In genomic region chr12:101876861-101877815, GRCh38 we compare ENCODE assay signal across 8 cellular contexts. TPM values are rescaled to one million over a fixed set of nuclear protein-coding genes. Genes with fewer than 3 reads are reported as not detected.
DNase-seq lines count a peak whose midpoint lies in the region; ATAC-seq and TF ChIP-seq lines count a peak whose summit lies in the region.

TSS of gene DRAM1 (plus strand) at chr12:101877580. CDS start at chr12:101877790, 210 bp downstream.

- no peaks in the 10 kb centered on the region for H3K9me3 ChIP-seq in DND-41 (ENCODE audit: insufficient read depth, low read length, severe bottlenecking)
- H3K9me3 ChIP-seq in HUES64 (ENCODE audit: insufficient read depth, low read depth, low read length), result no peaks in the 10 kb centered on the region
- H3K9me3 ChIP-seq in SK-N-SH, result no peaks in the 10 kb centered on the region
- no peaks in the 10 kb centered on the region for H3K9me3 ChIP-seq in testis

- intact Hi-C loops in testis (cut with DNase I; ENCODE audit: low total_unique reads), result no loop called here

- peak within 1 kb of the TSS; percentile 91 for H3K4me3 Mint-ChIP-seq in activated naive CD8-positive, alpha-beta T cell treated with anti-CD3 and anti-CD28 coated beads for 36 hours
- H3K4me3 Mint-ChIP-seq in glutamatergic neuron (ENCODE audit: unreplicated experiment) (peak within 1 kb of the TSS; percentile 67), osteocyte (ENCODE audit: unreplicated experiment) (peak within 1 kb of the TSS; percentile 93)

- H3K27me3 ChIP-seq in DND-41 (ENCODE audit: insufficient read depth, low read length, poor library complexity) (peaks cover 3% of the 10 kb centered on the region), HUES64 (ENCODE audit: insufficient read depth, low read length) (peaks cover 22% of the 10 kb centered on the region), SK-N-SH (ENCODE audit: insufficient read depth) (no peaks in the 10 kb centered on the region), testis (no peaks in the 10 kb centered on the region)

- TF ChIP-seq POLR2A in testis (IDR thresholded peaks at IDR 0.05), result no peak

- DNase-seq in DND-41, result peak; percentile 76
- DNase-seq in SK-N-SH, result peak; percentile 86
- DNase-seq in activated naive CD8-positive, alpha-beta T cell treated with anti-CD3 and anti-CD28 coated beads for 36 hours, result peak; percentile 85
- peak; percentile 76 for DNase-seq in glutamatergic neuron
- DNase-seq in osteocyte (ENCODE audit: extremely low spot score, unreplicated experiment), result peak; percentile 96
- DNase-seq in testis, result peak; percentile 88

- peak within 1 kb of the TSS; percentile 53 to 74 for H3K4me3 ChIP-seq in DND-41 (ENCODE audit: low read depth in 1 of 2, low read length in 2 of 2)
- H3K4me3 ChIP-seq in HUES64 (ENCODE audit: low read length), result peak within 1 kb of the TSS; percentile 84
- peak within 1 kb of the TSS; percentile 63 to 85 for H3K4me3 ChIP-seq in SK-N-SH (ENCODE audit: low read depth in 2 of 2, low read length in 1 of 2)
- H3K4me3 ChIP-seq in testis, result peak within 1 kb of the TSS; percentile 86 to 88

- peak within 1 kb of the TSS; percentile 52 for H3K27ac ChIP-seq in DND-41 (ENCODE audit: low read length)
- peak within 1 kb of the TSS; percentile 68; the same call in 1 of the 2 replicates for H3K27ac ChIP-seq in HUES64 (ENCODE audit: low read depth, low read length)
- peak within 1 kb of the TSS; percentile 48 to 88 for H3K27ac ChIP-seq in SK-N-SH (ENCODE audit: low read depth in 2 of 2, low read length in 1 of 2)
- peak within 1 kb of the TSS; percentile 89 to 96 for H3K27ac ChIP-seq in testis

- TF ChIP-seq RAD21 in SK-N-SH (IDR thresholded peaks at IDR 0.05; ENCODE audit: low read length), result no peak

- no peaks in the 10 kb centered on the region for H4K20me1 ChIP-seq in DND-41 (ENCODE audit: insufficient read depth, low read length)
- no peaks in the 10 kb centered on the region for H4K20me1 ChIP-seq in SK-N-SH (ENCODE audit: insufficient read depth)

- CTCF ChIA-PET in SK-N-SH (lab: Yijun Ruan, JAX), result no interaction called here

- POLR2A ChIA-PET in SK-N-SH (lab: Yijun Ruan, JAX), result no interaction called here

- H3F3A ChIP-seq in SK-N-SH (replicated peaks; ENCODE audit: insufficient read depth), result peaks cover 25% of the 10 kb centered on the region

- peak; percentile 20 for TF ChIP-seq CTCF in DND-41 (IDR thresholded peaks at IDR 0.05; ENCODE audit: borderline replicate concordance, extremely low read depth, low read length, poor library complexity, severe bottlenecking)
- TF ChIP-seq CTCF in SK-N-SH (IDR thresholded peaks at IDR 0.05), result 0 out of 2 replicates have a peak, but pooled peaks have one; percentile 25
- no peak for TF ChIP-seq CTCF in glutamatergic neuron (IDR thresholded peaks at IDR 0.05; ENCODE audit: partially characterized antibody, unreplicated experiment)
- TF ChIP-seq CTCF in osteocyte (IDR thresholded peaks at IDR 0.05), result no peak
- TF ChIP-seq CTCF in testis (IDR thresholded peaks at IDR 0.05), result peak in 1 of 3 experiments; percentile 7

- peaks cover 3% of the 10 kb centered on the region for H3K36me3 Mint-ChIP-seq in activated naive CD8-positive, alpha-beta T cell treated with anti-CD3 and anti-CD28 coated beads for 36 hours
- H3K36me3 Mint-ChIP-seq in glutamatergic neuron (ENCODE audit: unreplicated experiment) (no peaks in the 10 kb centered on the region), osteocyte (ENCODE audit: unreplicated experiment) (no peaks in the 10 kb centered on the region)

- TF ChIP-seq EP300 in SK-N-SH (IDR thresholded peaks at IDR 0.05; ENCODE audit: borderline replicate concordance in 1 of 2, low read depth in 1 of 2, low read length in 1 of 2), result peak in 1 of 2 experiments; percentile 44; a peak in 1 of 4 replicates

- H2AFZ ChIP-seq in DND-41 (ENCODE audit: low read depth, low read length), result peak within 1 kb of the TSS; percentile 91
- H2AFZ ChIP-seq in SK-N-SH (ENCODE audit: low read depth), result peak within 1 kb of the TSS; percentile 97

- H3K9me3 Mint-ChIP-seq in activated naive CD8-positive, alpha-beta T cell treated with anti-CD3 and anti-CD28 coated beads for 36 hours, result no peaks in the 10 kb centered on the region
- no peaks in the 10 kb centered on the region for H3K9me3 Mint-ChIP-seq in glutamatergic neuron (ENCODE audit: unreplicated experiment)
- no peaks in the 10 kb centered on the region for H3K9me3 Mint-ChIP-seq in osteocyte (ENCODE audit: unreplicated experiment)

- H3K36me3 ChIP-seq in DND-41 (ENCODE audit: insufficient read depth, low read length) (no peaks in the 10 kb centered on the region), HUES64 (ENCODE audit: insufficient read depth, low read length) (no peaks in the 10 kb centered on the region), SK-N-SH (replicated peaks in 1 of 2; ENCODE audit: control insufficient read depth in 1 of 2, insufficient read depth in 2 of 2, low read length in 1 of 2) (no peaks in the 10 kb centered on the region), testis (ENCODE audit: low read depth, missing control alignments) (no peaks in the 10 kb centered on the region)

- ATAC-seq in DND-41 (ENCODE audit: insufficient read depth, low read depth) (peak; percentile 88), GM21447 (IDR thresholded peaks at IDR 0.05; ENCODE audit: unreplicated experiment) (peak; percentile 73)

- H3K9ac ChIP-seq in DND-41 (ENCODE audit: low read depth, low read length) (peak within 1 kb of the TSS; percentile 76), HUES64 (ENCODE audit: low read depth, low read length) (peak within 1 kb of the TSS; percentile 89), SK-N-SH (peak within 1 kb of the TSS; percentile 90)

- H3K79me2 ChIP-seq in DND-41 (ENCODE audit: insufficient read depth, low read length) (no peaks in the 10 kb centered on the region), SK-N-SH (ENCODE audit: insufficient read depth) (peaks cover 43% of the 10 kb centered on the region)

- peaks cover 16% of the 10 kb centered on the region for H3K4me1 ChIP-seq in DND-41 (ENCODE audit: insufficient read depth, low read length)
- H3K4me1 ChIP-seq in HUES64 (ENCODE audit: insufficient read depth, low read length), result no peaks in the 10 kb centered on the region
- peaks cover 2 to 14% of the 10 kb centered on the region in 2 experiments; a peak in 2 of 4 replicates for H3K4me1 ChIP-seq in SK-N-SH (ENCODE audit: control insufficient read depth in 1 of 2, insufficient read depth in 2 of 2, low read depth in 1 of 2, low read length in 1 of 2)
- no peaks in the 10 kb centered on the region for H3K4me1 ChIP-seq in testis

- peaks cover 3% of the 10 kb centered on the region for H3K27me3 Mint-ChIP-seq in activated naive CD8-positive, alpha-beta T cell treated with anti-CD3 and anti-CD28 coated beads for 36 hours
- no peaks in the 10 kb centered on the region for H3K27me3 Mint-ChIP-seq in glutamatergic neuron (ENCODE audit: unreplicated experiment)
- no peaks in the 10 kb centered on the region for H3K27me3 Mint-ChIP-seq in osteocyte (ENCODE audit: unreplicated experiment)

- H3K27ac Mint-ChIP-seq in activated naive CD8-positive, alpha-beta T cell treated with anti-CD3 and anti-CD28 coated beads for 36 hours, result peak within 1 kb of the TSS; percentile 76
- no peak within 1 kb of the TSS for H3K27ac Mint-ChIP-seq in glutamatergic neuron (ENCODE audit: unreplicated experiment)
- H3K27ac Mint-ChIP-seq in osteocyte (ENCODE audit: unreplicated experiment), result peak within 1 kb of the TSS; percentile 95

- H3K4me2 ChIP-seq in DND-41 (ENCODE audit: insufficient read depth, low read length) (peak within 1 kb of the TSS; percentile 77), SK-N-SH (peak within 1 kb of the TSS; percentile 82)

- WGBS in HUES64, result 6% methylated on average over 105 of the region's 105 CpGs
- WGBS in SK-N-SH (ENCODE audit: low lambda C conversion rate), result 10% methylated on average over 38 of the region's 105 CpGs
- WGBS in testis, 2 donors, result 0 to 1% methylated on average over 48 to 68 of the region's 105 CpGs

- peaks cover 16% of the 10 kb centered on the region for H3K4me1 Mint-ChIP-seq in activated naive CD8-positive, alpha-beta T cell treated with anti-CD3 and anti-CD28 coated beads for 36 hours
- no peaks in the 10 kb centered on the region for H3K4me1 Mint-ChIP-seq in glutamatergic neuron (ENCODE audit: low read depth, unreplicated experiment)
- peaks cover 26% of the 10 kb centered on the region for H3K4me1 Mint-ChIP-seq in osteocyte (ENCODE audit: unreplicated experiment)

- H3K9me2 ChIP-seq in SK-N-SH, result no peaks in the 10 kb centered on the region

TF ChIP-seq in SK-N-SH, 30 proteins besides CTCF, POLR2A, EP300 and RAD21 (continues in another document):
- TF ChIP-seq TCF12 (IDR thresholded peaks at IDR 0.05), result 0 out of 2 replicates have a peak, but pooled peaks have one; percentile 25
- TF ChIP-seq, protein P1, sequence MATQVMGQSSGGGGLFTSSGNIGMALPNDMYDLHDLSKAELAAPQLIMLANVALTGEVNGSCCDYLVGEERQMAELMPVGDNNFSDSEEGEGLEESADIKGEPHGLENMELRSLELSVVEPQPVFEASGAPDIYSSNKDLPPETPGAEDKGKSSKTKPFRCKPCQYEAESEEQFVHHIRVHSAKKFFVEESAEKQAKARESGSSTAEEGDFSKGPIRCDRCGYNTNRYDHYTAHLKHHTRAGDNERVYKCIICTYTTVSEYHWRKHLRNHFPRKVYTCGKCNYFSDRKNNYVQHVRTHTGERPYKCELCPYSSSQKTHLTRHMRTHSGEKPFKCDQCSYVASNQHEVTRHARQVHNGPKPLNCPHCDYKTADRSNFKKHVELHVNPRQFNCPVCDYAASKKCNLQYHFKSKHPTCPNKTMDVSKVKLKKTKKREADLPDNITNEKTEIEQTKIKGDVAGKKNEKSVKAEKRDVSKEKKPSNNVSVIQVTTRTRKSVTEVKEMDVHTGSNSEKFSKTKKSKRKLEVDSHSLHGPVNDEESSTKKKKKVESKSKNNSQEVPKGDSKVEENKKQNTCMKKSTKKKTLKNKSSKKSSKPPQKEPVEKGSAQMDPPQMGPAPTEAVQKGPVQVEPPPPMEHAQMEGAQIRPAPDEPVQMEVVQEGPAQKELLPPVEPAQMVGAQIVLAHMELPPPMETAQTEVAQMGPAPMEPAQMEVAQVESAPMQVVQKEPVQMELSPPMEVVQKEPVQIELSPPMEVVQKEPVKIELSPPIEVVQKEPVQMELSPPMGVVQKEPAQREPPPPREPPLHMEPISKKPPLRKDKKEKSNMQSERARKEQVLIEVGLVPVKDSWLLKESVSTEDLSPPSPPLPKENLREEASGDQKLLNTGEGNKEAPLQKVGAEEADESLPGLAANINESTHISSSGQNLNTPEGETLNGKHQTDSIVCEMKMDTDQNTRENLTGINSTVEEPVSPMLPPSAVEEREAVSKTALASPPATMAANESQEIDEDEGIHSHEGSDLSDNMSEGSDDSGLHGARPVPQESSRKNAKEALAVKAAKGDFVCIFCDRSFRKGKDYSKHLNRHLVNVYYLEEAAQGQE (IDR thresholded peaks at IDR 0.05; ENCODE audit: low read depth, low read length), result no peak

RNA-seq across cellular contexts. Expression of gene DRAM1, which starts in this region (rescaled TPM):
- polyA plus RNA-seq in HUES64 (2013, experiment 1 of 2), result 4.3 TPM
- polyA plus RNA-seq in HUES64 (2013, experiment 2 of 2), result 4.6 TPM
- polyA plus RNA-seq in SK-N-SH (2012; rRNA removed) (37.4 and 61.1 TPM in 2 replicates), testis (ENCODE audit: insufficient read depth, low read depth, low replicate concordance) (13.1 TPM)
- 63.1 and 64.3 TPM in 2 replicates for polyA plus RNA-seq in SK-N-SH (2012; cell fraction: cytosol; rRNA removed)
- polyA plus RNA-seq in SK-N-SH (2012; cell fraction: nucleus; rRNA removed), result 23.4 and 39.3 TPM in 2 replicates
- total RNA-seq in activated naive CD8-positive, alpha-beta T cell treated with anti-CD3 and anti-CD28 coated beads for 36 hours, result 1 to 10 TPM; 5.2 to 6.7 TPM
- total RNA-seq in glutamatergic neuron (ENCODE audit: unreplicated experiment) (0.83 TPM), osteocyte (18.2 and 20.0 TPM in 2 replicates), testis (1 to 10 TPM; 4.4 to 4.5 TPM)

Comparison
In these comparisons a context has a peak if more than half of its experiments do, and no peak if none do; other contexts are left out.
1. Peak in every context shown above with its lines: DNase-seq, ATAC-seq, H3K4me3 ChIP-seq and H3K27ac ChIP-seq.
2. Peak in DNase-seq in glutamatergic neuron; RNA of the gene not detected or under 1 TPM.
3. CTCF ChIP-seq: peak in DND-41 (single experiment) and SK-N-SH (single experiment); none in glutamatergic neuron (single experiment) and osteocyte (single experiment).